ENCODE assay signal across 8 cellular contexts in the genomic region with DNA sequence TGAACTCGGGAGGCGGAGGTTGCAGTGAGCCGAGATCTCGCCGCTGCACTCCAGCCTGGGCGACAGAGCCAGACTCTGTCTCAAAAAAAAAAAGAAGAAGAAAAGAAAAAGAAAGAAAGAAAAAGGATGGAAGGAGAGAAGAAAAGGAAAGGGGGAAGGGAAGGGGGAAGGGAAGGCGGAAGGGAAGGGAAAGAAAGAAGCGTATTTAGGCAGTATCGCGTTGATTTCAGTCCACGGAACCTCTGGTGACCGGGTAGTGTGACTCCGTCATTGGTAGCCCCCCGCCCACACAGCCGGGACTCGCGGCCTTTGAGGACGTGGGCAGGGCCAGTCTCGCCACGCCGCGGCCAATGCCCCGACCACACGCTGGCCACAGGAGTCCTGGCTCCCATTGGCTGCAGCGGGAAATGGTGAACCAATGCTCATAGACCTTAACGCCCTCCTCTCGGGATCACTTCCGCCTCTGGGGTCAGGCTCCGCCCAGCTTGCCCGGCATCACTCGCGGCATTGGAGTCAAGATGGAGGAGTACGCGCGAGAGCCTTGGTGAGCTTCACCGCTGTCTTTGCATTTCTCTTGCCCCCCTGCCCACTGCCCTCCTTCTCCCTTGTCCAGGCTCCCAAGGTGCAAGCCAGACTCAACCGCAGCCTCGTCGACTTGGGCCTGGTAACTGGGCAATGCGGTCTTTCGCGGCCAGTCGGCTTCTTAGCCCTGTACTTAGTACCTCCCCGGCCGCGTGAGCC. TPM values are rescaled to one million over a fixed set of nuclear protein-coding genes. Genes with fewer than 3 reads are reported as not detected.
DNase-seq lines count a peak whose midpoint lies in the region; ATAC-seq and TF ChIP-seq lines count a peak whose summit lies in the region.

A gene (plus strand): TSS at position 495 of the 741 bp plus-strand sequence. CDS start 24 bp downstream, at position 519.

- peak within 1 kb of the TSS; percentile 99 for H3K4me3 Mint-ChIP-seq in T-helper 1 cell treated with Interleukin-12 subunit alpha and Interleukin-12 subunit beta and Interleukin-4 antibody, amounts not matched to agents 30 μg/mL and 1 μg/mL, for 36 hours
- H3K4me3 Mint-ChIP-seq in progenitor cell of endocrine pancreas (ENCODE audit: low read depth): peak within 1 kb of the TSS; percentile 98

- H3K9me3 ChIP-seq in left ventricle myocardium inferior (replicated peaks): no peaks in the 10 kb centered on the region

- peaks cover 18% of the 10 kb centered on the region for H3K4me1 Mint-ChIP-seq in T-helper 1 cell treated with Interleukin-12 subunit alpha and Interleukin-12 subunit beta and Interleukin-4 antibody, amounts not matched to agents 30 μg/mL and 1 μg/mL, for 36 hours (ENCODE audit: low read depth)
- peaks cover 11% of the 10 kb centered on the region for H3K4me1 Mint-ChIP-seq in progenitor cell of endocrine pancreas (ENCODE audit: low read depth)

- peak; percentile 100 for ATAC-seq in HG02884 (IDR thresholded peaks at IDR 0.05; ENCODE audit: unreplicated experiment)

- peak; percentile 93 for DNase-seq in GM13977 (ENCODE audit: low spot score)
- DNase-seq in NCI-H1694 (lab: John Stamatoyannopoulos, UW): peak; percentile 95
- DNase-seq in amniotic stem cell (lab: John Stamatoyannopoulos, UW): peak; percentile 98
- DNase-seq in left ventricle myocardium inferior: peak; percentile 96
- peak; percentile 87 for DNase-seq in progenitor cell of endocrine pancreas (ENCODE audit: low spot score, unreplicated experiment)
- peak; percentile 98 for DNase-seq in ureter (ENCODE audit: low spot score)

- in situ Hi-C loops in GM13977 (cut with MboI; ENCODE audit: low pct_unique_long_range_greater_than_20kb, low sequenced_read_pairs, unreplicated experiment): no loop called here

- peak within 1 kb of the TSS; percentile 99 for H3K27ac Mint-ChIP-seq in T-helper 1 cell treated with Interleukin-12 subunit alpha and Interleukin-12 subunit beta and Interleukin-4 antibody, amounts not matched to agents 30 μg/mL and 1 μg/mL, for 36 hours
- peak within 1 kb of the TSS; percentile 95 for H3K27ac Mint-ChIP-seq in progenitor cell of endocrine pancreas

- H3K4me1 ChIP-seq in left ventricle myocardium inferior: peaks cover 20% of the 10 kb centered on the region

- intact Hi-C loops in left ventricle myocardium inferior (cut with micrococcal nuclease): no loop called here

- H3K4me3 ChIP-seq in left ventricle myocardium inferior: peak within 1 kb of the TSS; percentile 91

- H3K36me3 ChIP-seq in left ventricle myocardium inferior: peaks cover 33% of the 10 kb centered on the region

- no peaks in the 10 kb centered on the region for H3K27me3 ChIP-seq in left ventricle myocardium inferior (ENCODE audit: low read depth)

- H3K27ac ChIP-seq in left ventricle myocardium inferior (replicated peaks): peak within 1 kb of the TSS; percentile 88

- H3K9me3 Mint-ChIP-seq in T-helper 1 cell treated with Interleukin-12 subunit alpha and Interleukin-12 subunit beta and Interleukin-4 antibody, amounts not matched to agents 30 μg/mL and 1 μg/mL, for 36 hours: no peaks in the 10 kb centered on the region
- no peaks in the 10 kb centered on the region for H3K9me3 Mint-ChIP-seq in progenitor cell of endocrine pancreas (ENCODE audit: low read depth)

- peaks cover 18% of the 10 kb centered on the region for H3K36me3 Mint-ChIP-seq in T-helper 1 cell treated with Interleukin-12 subunit alpha and Interleukin-12 subunit beta and Interleukin-4 antibody, amounts not matched to agents 30 μg/mL and 1 μg/mL, for 36 hours (ENCODE audit: low read depth)
- H3K36me3 Mint-ChIP-seq in progenitor cell of endocrine pancreas (ENCODE audit: insufficient read depth): peaks cover 5% of the 10 kb centered on the region

- peaks cover 1% of the 10 kb centered on the region for H3K27me3 Mint-ChIP-seq in T-helper 1 cell treated with Interleukin-12 subunit alpha and Interleukin-12 subunit beta and Interleukin-4 antibody, amounts not matched to agents 30 μg/mL and 1 μg/mL, for 36 hours (ENCODE audit: low read depth)
- H3K27me3 Mint-ChIP-seq in progenitor cell of endocrine pancreas: peaks cover 3% of the 10 kb centered on the region

- no peak for TF ChIP-seq CTCF in GM13977 (IDR thresholded peaks at IDR 0.05; ENCODE audit: extremely low read depth, insufficient read depth, missing control alignments)
- TF ChIP-seq CTCF in left ventricle myocardium inferior (IDR thresholded peaks at IDR 0.05; ENCODE audit: borderline replicate concordance): no peak
- no peak for TF ChIP-seq CTCF in progenitor cell of endocrine pancreas (IDR thresholded peaks at IDR 0.05; ENCODE audit: unreplicated experiment)

RNA-seq across cellular contexts. Expression of the gene that starts here (rescaled TPM):
- total RNA-seq in left ventricle myocardium inferior (87.5 TPM), progenitor cell of endocrine pancreas (43.5 and 49.5 TPM in 2 replicates), ureter (41.4 TPM)

Comparison
In these comparisons a context has a peak if more than half of its experiments do, and no peak if none do; other contexts are left out.
1. Peak in every context shown above with its lines: DNase-seq, ATAC-seq, H3K4me3 ChIP-seq and H3K27ac ChIP-seq.